In genomic region chr15:54519577-54519976, GRCh38 we compare ENCODE assay signal across 12 cellular contexts.
DNase-seq lines count a peak whose midpoint lies in the region; ATAC-seq and TF ChIP-seq lines count a peak whose summit lies in the region.
"Had no signal": no experiment of that assay in that cellular context is flagged by ENCODE, and none has a peak within 500 bp of the region (broad histone marks: within the 10 kb centered on the region; RNA-seq: fewer than 3 reads in every experiment).

No MANE protein-coding gene starts in this region.

- ATAC-seq in GM19023 (IDR thresholded peaks at IDR 0.05; ENCODE audit: unreplicated experiment) (peak; percentile 74), HG02840 (IDR thresholded peaks at IDR 0.05; ENCODE audit: low FRiP score, unreplicated experiment) (peak; percentile 69), GM18505 (IDR thresholded peaks at IDR 0.05; ENCODE audit: unreplicated experiment) (no peak)
- ATAC-seq in naive thymus-derived CD8-positive, alpha-beta T cell: peak in 1 of 2 donors; percentile 77

- no peaks in the 10 kb centered on the region for H3K36me3 ChIP-seq in SJCRH30

- H3K9me3 ChIP-seq in SJCRH30 (replicated peaks): no peaks in the 10 kb centered on the region

- H3K27me3 ChIP-seq in SJCRH30: 0 out of 2 replicates have a peak, but pooled peaks cover 3% of the 10 kb centered on the region

- H3K4me1 Mint-ChIP-seq in naive thymus-derived CD8-positive, alpha-beta T cell: peaks cover 13 to 31% (median 26%) of the 10 kb centered on the region in 4 donors

- no peaks in the 10 kb centered on the region for H3K36me3 Mint-ChIP-seq in naive thymus-derived CD8-positive, alpha-beta T cell

- H3K27ac ChIP-seq in SJCRH30: no peak overlapping the region

- H3K4me3 ChIP-seq in SJCRH30: no peak overlapping the region

- DNase-seq in KG1 (lab: John Stamatoyannopoulos, UW): peak; percentile 65
- DNase-seq in naive thymus-derived CD8-positive, alpha-beta T cell: peak in 2 of 10 donors; percentile 4 to 23
- no peak for DNase-seq in HEK293T (ENCODE audit: extremely low spot score)
- no peak for DNase-seq in G401 (ENCODE audit: low spot score)
- DNase-seq in SJCRH30: no peak
- DNase-seq: NCI-H2171 treated with DMSO at 0.1 percent for 48 hours; nucleus accumbens; stimulated activated CD4-positive, alpha-beta T cell treated with anti-CD3 and anti-CD28 coated beads, Interleukin-2, amount 100 ng/mL, for 24 hours; SW 1271 had no signal

- in situ Hi-C loops in G401 (cut with HindIII; ENCODE audit: low sequenced_read_pairs): no loop called here

- CTCF ChIA-PET in HEK293T (lab: Yijun Ruan, JAX): no interaction called here

- no peaks in the 10 kb centered on the region for H3K9me3 Mint-ChIP-seq in naive thymus-derived CD8-positive, alpha-beta T cell

- no peaks in the 10 kb centered on the region for H3K4me1 ChIP-seq in SJCRH30

- H3K27me3 Mint-ChIP-seq in naive thymus-derived CD8-positive, alpha-beta T cell: peaks cover 0 to 2% (median 0%) of the 10 kb centered on the region in 5 donors

- no peak for TF ChIP-seq POLR2A in GM18505 (IDR thresholded peaks at IDR 0.05; ENCODE audit: borderline replicate concordance, extremely low read depth, insufficient read depth, insufficient read length)

- POLR2A ChIA-PET in naive thymus-derived CD8-positive, alpha-beta T cell (lab: Charles Lee): no interaction called here
- POLR2A ChIA-PET in HEK293T (lab: Yijun Ruan, JAX): no interaction called here

- H3K4me3 Mint-ChIP-seq in naive thymus-derived CD8-positive, alpha-beta T cell: peak overlapping the region; percentile 3 to 78 (median 68)

- peak overlapping the region in 7 of 10 donors; percentile 10 to 60 (median 34) for H3K27ac Mint-ChIP-seq in naive thymus-derived CD8-positive, alpha-beta T cell

TF ChIP-seq in HEK293T, 16 proteins besides CTCF, POLR2A, EP300 and RAD21:
- no peak for TF ChIP-seq LEF1 (IDR thresholded peaks at IDR 0.05; ENCODE audit: borderline replicate concordance)
- TF ChIP-seq ARNT (IDR thresholded peaks at IDR 0.05): no peak
- no peak for TF ChIP-seq ZNF384 (IDR thresholded peaks at IDR 0.05)
- no peak for TF ChIP-seq NFRKB (IDR thresholded peaks at IDR 0.05)
- no peak for TF ChIP-seq CTBP1 (IDR thresholded peaks at IDR 0.05; ENCODE audit: borderline replicate concordance)
